In the genomic region with DNA sequence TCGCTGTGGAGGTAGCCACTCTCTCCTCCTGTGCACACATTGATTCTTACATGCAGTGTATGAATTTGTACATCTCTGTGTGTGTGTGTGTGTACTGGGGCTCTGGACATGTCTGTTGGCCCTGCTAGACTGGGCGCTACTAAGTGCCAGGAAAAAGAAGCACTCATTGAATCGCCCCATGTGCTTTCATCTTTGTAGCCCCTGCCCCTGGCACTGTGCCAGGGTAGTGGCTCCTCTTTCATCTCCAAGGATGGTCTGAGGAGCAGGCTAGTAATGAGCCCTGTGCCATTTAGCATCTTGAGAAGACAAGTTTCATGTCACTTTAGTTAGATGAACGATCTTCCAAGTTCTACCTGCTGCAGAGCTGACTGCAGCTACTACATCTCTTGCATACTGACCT, we compare ENCODE assay signal across 32 cellular contexts. TPM values are rescaled to one million over a fixed set of nuclear protein-coding genes. Genes with fewer than 3 reads are reported as not detected.
"Had no signal": no experiment of that assay in that cellular context is flagged by ENCODE, and none has a peak within 500 bp of the region (broad histone marks: within the 10 kb centered on the region; RNA-seq: fewer than 3 reads in every experiment).

No MANE protein-coding gene starts in this region.

- H3K36me3 ChIP-seq: left lung, lower lobe of right lung, pancreas, prostate gland, sigmoid colon, thoracic aorta, uterus had no signal

- H3K27me3 ChIP-seq: left lung, pancreas, sigmoid colon, spleen, suprapubic skin, tibial artery, upper lobe of right lung, uterus had no signal

- FAIRE-seq: islet of Langerhans, kidney, pancreas, small intestine had no signal

- DNase-seq: hypothalamus; immature natural killer cell; kidney; left colon; left lung; lower lobe of right lung; mammary epithelial cell; mesenchymal stem cell; naive B cell; natural killer cell; nephron progenitor cell; nucleus accumbens; pancreas; retina; right cardiac atrium; sigmoid colon; small intestine; spleen; stimulated activated CD4-positive, alpha-beta T cell treated with anti-CD3 and anti-CD28 coated beads, Interleukin-4, amount 100 ng/mL, for 24 hours; stimulated activated naive CD4-positive, alpha-beta T cell; tibial artery; trophoblast cell; upper lobe of right lung; uterus had no signal

- H3K4me1 ChIP-seq: prostate gland, uterus had no signal

- H3K4me3 ChIP-seq: left lung, lower lobe of right lung, pancreas, prostate gland, sigmoid colon, spleen, suprapubic skin, thoracic aorta, tibial artery, upper lobe of right lung, uterus had no signal

- H3K9me3 ChIP-seq: left lung, lower lobe of right lung, pancreas, prostate gland, sigmoid colon, spleen, suprapubic skin, thoracic aorta, tibial artery, upper lobe of right lung, uterus had no signal

- ATAC-seq: left colon; left lung; lower lobe of right lung; natural killer cell; pancreas; right cardiac atrium; stimulated activated effector memory CD8-positive, alpha-beta T cell treated with anti-CD3 and anti-CD28 coated beads, Interleukin-12 subunit alpha, Interleukin-12 subunit beta, amount 100 ng/mL, for 72 hours; upper lobe of right lung had no signal

- H3K27ac ChIP-seq: left lung, lower lobe of right lung, pancreas, prostate gland, sigmoid colon, spleen, suprapubic skin, thoracic aorta, tibial artery, upper lobe of right lung, uterus had no signal

RNA-seq across cellular contexts. Expression of a gene that starts 34.4 kb away (rescaled TPM):
- total RNA-seq: lower lobe of right lung, mammary epithelial cell, mononuclear cell, natural killer cell, osteoblast, right cardiac atrium, thoracic aorta, upper lobe of right lung had no signal
- polyA plus RNA-seq: immature natural killer cell, liver, mammary epithelial cell, right cardiac atrium had no signal
